In the genomic region with DNA sequence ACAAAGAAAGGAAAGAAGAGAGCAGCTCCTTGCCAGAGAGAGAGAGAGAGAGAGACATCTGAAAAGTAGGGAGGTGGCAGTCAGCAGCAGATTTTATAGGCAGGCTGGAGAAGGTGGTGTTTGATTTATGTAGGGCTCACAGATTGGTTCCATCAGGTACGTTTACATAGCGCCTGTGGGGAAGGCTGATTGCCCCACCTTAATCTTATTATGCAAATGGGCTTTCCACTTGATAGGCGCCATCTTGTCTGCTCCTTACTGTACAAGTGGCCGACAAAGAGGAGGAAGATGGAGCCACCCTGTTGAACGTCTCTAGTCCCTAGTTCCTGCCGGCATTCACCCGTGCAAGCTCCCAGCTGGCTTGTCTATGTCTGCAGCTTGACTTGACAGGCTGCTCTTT, we compare ENCODE assay signal across 16 cellular contexts. TPM values are rescaled to one million over a fixed set of nuclear protein-coding genes. Genes with fewer than 3 reads are reported as not detected.
DNase-seq lines count a peak whose midpoint lies in the region; ATAC-seq, FAIRE-seq and TF ChIP-seq lines count a peak whose summit lies in the region.
"Had no signal": no experiment of that assay in that cellular context is flagged by ENCODE, and none has a peak within 500 bp of the region (broad histone marks: within the 10 kb centered on the region; RNA-seq: fewer than 3 reads in every experiment).

No MANE protein-coding gene starts in this region.

- FAIRE-seq in kidney (lab: Jason Lieb, UNC): no peak
- FAIRE-seq: A549, astrocyte had no signal

- ATAC-seq in GM19328 (IDR thresholded peaks at IDR 0.05; ENCODE audit: unreplicated experiment): no peak
- ATAC-seq: A549; activated CD8-positive, alpha-beta T cell treated with anti-CD3 and anti-CD28 coated beads, Interleukin-2, amount 10 ng/mL, durations not matched to agents 7 days and 5 days had no signal

- intact Hi-C loops in kidney (cut with DNase I): no loop called here

- H3K9me3 Mint-ChIP-seq in endodermal cell (peaks cover 42% of the 10 kb centered on the region), type B pancreatic cell (peaks cover 16% of the 10 kb centered on the region)

- H3K4me3 Mint-ChIP-seq in endodermal cell: no peak overlapping the region
- peak overlapping the region; percentile 26 for H3K4me3 Mint-ChIP-seq in type B pancreatic cell
- H3K4me3 Mint-ChIP-seq: activated CD8-positive, alpha-beta T cell treated with anti-CD3 and anti-CD28 coated beads, Interleukin-2, amount 10 ng/mL, durations not matched to agents 7 days and 5 days had no signal

- H3K4me1 ChIP-seq in endodermal cell (ENCODE audit: control insufficient read depth, insufficient read depth, low read length) (no peaks in the 10 kb centered on the region), kidney (ENCODE audit: control insufficient read depth in 1 of 2, insufficient read depth in 1 of 2, low read depth in 1 of 2, low read length in 2 of 2) (peaks cover 0 to 4% of the 10 kb centered on the region in 2 donors)
- H3K4me1 ChIP-seq: parathyroid adenoma had no signal

- H3K4me3 ChIP-seq in endodermal cell (ENCODE audit: low read length) (peak overlapping the region; percentile 2), kidney (ENCODE audit: low read length in 2 of 2) (no peak overlapping the region)
- H3K4me3 ChIP-seq: A549 had no signal

- DNase-seq in NCI-H2227 treated with DMSO at 0.1 percent for 48 hours (lab: John Stamatoyannopoulos, UW) (peak; percentile 23), NCI-H2227 (lab: John Stamatoyannopoulos, UW; ENCODE audit: unreplicated experiment) (no peak), NCI-H526 (lab: John Stamatoyannopoulos, UW) (peak; percentile 77 to 86), endodermal cell (peak; percentile 73), type B pancreatic cell (ENCODE audit: extremely low spot score, unreplicated experiment) (no peak), kidney (no peak), ecto neural progenitor cell (ENCODE audit: low spot score) (no peak)
- DNase-seq: activated CD8-positive, alpha-beta T cell treated with anti-CD3 and anti-CD28 coated beads, Interleukin-2, amount 10 ng/mL, durations not matched to agents 7 days and 5 days; NK-92 treated with Interleukin-12 subunit alpha and Interleukin-12 subunit beta, amount 100 ng/mL, for 24 hours; SHP77; stimulated activated CD4-positive, alpha-beta T cell treated with anti-CD3 and anti-CD28 coated beads, Interleukin-12 subunit alpha, Interleukin-12 subunit beta, amount 100 ng/mL, for 4 hours; substantia nigra had no signal

- WGBS in endodermal cell (ENCODE audit: insufficient coverage in 1 of 2, insufficient read length in 1 of 2), 2 experiments: 66 to 68% methylated on average over 4 to 7 of the region's 7 CpGs

- TF ChIP-seq CTCF in endodermal cell (conservative IDR thresholded peaks at IDR 0.05): no peak
- no peak for TF ChIP-seq CTCF in type B pancreatic cell (conservative IDR thresholded peaks at IDR 0.05)
- no peak for TF ChIP-seq CTCF in kidney (IDR thresholded peaks at IDR 0.05; ENCODE audit: borderline replicate concordance, extremely low read depth, insufficient read depth)

- H3K9me3 ChIP-seq in endodermal cell (ENCODE audit: control insufficient read depth, low read length) (peaks cover 31% of the 10 kb centered on the region), kidney (ENCODE audit: control insufficient read depth in 1 of 2, low read length in 2 of 2) (no peaks in the 10 kb centered on the region)

- H3K4me1 Mint-ChIP-seq in endodermal cell (peaks cover 26% of the 10 kb centered on the region), type B pancreatic cell (ENCODE audit: unreplicated experiment) (peaks cover 30% of the 10 kb centered on the region)

- H3K36me3 Mint-ChIP-seq in endodermal cell (ENCODE audit: low read depth) (peaks cover 15% of the 10 kb centered on the region), type B pancreatic cell (peaks cover 3% of the 10 kb centered on the region)

- H3K27ac ChIP-seq in endodermal cell (ENCODE audit: low read depth, low read length) (peak overlapping the region; percentile 71), kidney (ENCODE audit: low read depth in 2 of 2, low read length in 2 of 2) (no peak overlapping the region)
- H3K27ac ChIP-seq: A549, parathyroid adenoma had no signal

- H3K9ac ChIP-seq in endodermal cell (ENCODE audit: extremely low read depth, low read length, poor library complexity, severe bottlenecking): no peak overlapping the region
- H3K9ac ChIP-seq in kidney (ENCODE audit: low read length in 2 of 2): no peak overlapping the region
- H3K9ac ChIP-seq: parathyroid adenoma had no signal

- H3K27ac Mint-ChIP-seq in endodermal cell: peak overlapping the region; percentile 93
- no peak overlapping the region for H3K27ac Mint-ChIP-seq in type B pancreatic cell
- H3K27ac Mint-ChIP-seq: activated CD8-positive, alpha-beta T cell treated with anti-CD3 and anti-CD28 coated beads, Interleukin-2, amount 10 ng/mL, durations not matched to agents 7 days and 5 days had no signal

- H3K27me3 Mint-ChIP-seq in endodermal cell (ENCODE audit: insufficient read depth) (peaks cover 4% of the 10 kb centered on the region), type B pancreatic cell (peaks cover 2% of the 10 kb centered on the region)

- no peaks in the 10 kb centered on the region for H3K36me3 ChIP-seq in endodermal cell (ENCODE audit: control insufficient read depth, insufficient read depth, low read length)
- H3K36me3 ChIP-seq in kidney (ENCODE audit: control insufficient read depth in 1 of 2, insufficient read depth in 2 of 2, low read length in 2 of 2): no peaks in the 10 kb centered on the region

- H3K27me3 ChIP-seq in endodermal cell (ENCODE audit: control insufficient read depth, insufficient read depth, low read length, poor library complexity, severe bottlenecking): no peaks in the 10 kb centered on the region

RNA-seq across cellular contexts. Expression of a gene that starts 49.1 kb away (rescaled TPM):
- total RNA-seq in endodermal cell (10 to 100 TPM; 36.5 to 45.4 TPM), type B pancreatic cell (ENCODE audit: low replicate concordance) (21.0 and 34.2 TPM in 2 replicates), kidney (26.4 TPM)
- polyA plus RNA-seq in endodermal cell (2013, experiment 1 of 2): 43.9 TPM
- 47.7 TPM for polyA plus RNA-seq in endodermal cell (2013, experiment 2 of 2)
- 30.0 TPM for polyA plus RNA-seq in kidney (ENCODE audit: insufficient read depth, low read depth, low replicate concordance)

RNA-seq across cellular contexts. Expression of a gene that starts 49.1 kb away (rescaled TPM):
- total RNA-seq in endodermal cell (10 to 100 TPM; 55.8 to 71.9 TPM), type B pancreatic cell (ENCODE audit: low replicate concordance) (29.3 and 42.0 TPM in 2 replicates), kidney (40.7 TPM)
- 39.2 TPM for polyA plus RNA-seq in endodermal cell (2013, experiment 1 of 2)
- 41.0 TPM for polyA plus RNA-seq in endodermal cell (2013, experiment 2 of 2)
- 20.6 TPM for polyA plus RNA-seq in kidney (ENCODE audit: insufficient read depth, low read depth, low replicate concordance)

Comparison
In these comparisons a context has a peak if more than half of its experiments do, and no peak if none do; other contexts are left out.
1. DNase-seq: peak in NCI-H2227 treated with DMSO at 0.1 percent for 48 hours (single experiment), NCI-H526 (2 of 2) and endodermal cell (single experiment); none in NCI-H2227 (single experiment), type B pancreatic cell (single experiment), kidney (single experiment) and ecto neural progenitor cell (single experiment).